In genomic region chr3:160722331-160722730, GRCh38 we compare ENCODE assay signal across 11 cellular contexts. TPM values are rescaled to one million over a fixed set of nuclear protein-coding genes. Genes with fewer than 3 reads are reported as not detected.
"Had no signal": no experiment of that assay in that cellular context is flagged by ENCODE, and none has a peak within 500 bp of the region (broad histone marks: within the 10 kb centered on the region; RNA-seq: fewer than 3 reads in every experiment).

No MANE protein-coding gene starts in this region.

- ATAC-seq: GM23338, HCT116 had no signal

- DNase-seq: GM23248, GOT3, H7, H9, HCEC 1CT, HFFc6 had no signal

- H2AFZ ChIP-seq: GM23248, GM23338 had no signal

- H3K4me3 ChIP-seq: GM23248, GM23338, HAP-1 had no signal

- H3K9me3 ChIP-seq: HAP-1 had no signal

- H3K4me2 ChIP-seq: GM23338 had no signal

- FAIRE-seq: H1, H54 had no signal

- H3K4me1 ChIP-seq: HAP-1 had no signal

- H3K9ac ChIP-seq: GM23248 had no signal

- H3K27ac ChIP-seq: GM23248 had no signal

- H3K36me3 ChIP-seq: HAP-1 had no signal

RNA-seq across cellular contexts. Expression of gene ARL14, which starts 45.4 kb away (rescaled TPM):
- total RNA-seq: GM23248, GM23338, H1, H9 had no signal
- polyA plus RNA-seq: GM23248, GM23338, H1 had no signal
